Comparison of ENCODE assay signal across 1 cellular context in the genomic region with DNA sequence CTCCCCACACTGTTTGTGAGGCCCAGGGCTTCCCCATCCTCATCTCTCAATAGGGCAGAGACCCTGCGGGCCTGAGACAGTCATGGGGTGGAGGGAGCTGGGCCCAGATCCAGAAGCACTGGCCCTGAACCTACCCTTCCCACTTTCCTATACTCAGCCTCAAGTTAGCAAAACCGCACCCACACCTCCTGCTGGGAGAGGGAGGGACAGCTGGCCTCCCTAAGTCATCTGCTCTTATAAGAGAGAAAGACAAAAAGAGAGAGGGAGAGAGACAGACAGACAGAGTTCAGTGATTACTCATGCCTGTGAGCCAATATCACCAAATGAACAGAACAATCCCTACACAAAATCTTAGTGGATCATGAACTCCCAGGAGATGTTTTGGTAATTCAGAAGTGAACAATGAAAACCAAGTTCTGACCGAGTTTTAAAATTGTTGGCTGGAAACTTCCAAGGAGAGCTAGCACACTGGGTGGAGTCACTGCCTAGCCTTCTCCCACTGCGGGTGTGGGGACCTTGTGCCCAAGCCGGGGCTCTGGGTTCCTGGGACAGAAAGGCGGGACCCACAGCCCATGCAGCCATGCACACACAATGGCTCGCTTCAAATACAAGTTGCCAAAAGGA.
TF ChIP-seq lines count a peak whose summit lies in the region.

No MANE protein-coding gene starts in this region.

TF ChIP-seq in IMR-90, 13 proteins besides CTCF, POLR2A, EP300 and RAD21:
- TF ChIP-seq, protein P1, sequence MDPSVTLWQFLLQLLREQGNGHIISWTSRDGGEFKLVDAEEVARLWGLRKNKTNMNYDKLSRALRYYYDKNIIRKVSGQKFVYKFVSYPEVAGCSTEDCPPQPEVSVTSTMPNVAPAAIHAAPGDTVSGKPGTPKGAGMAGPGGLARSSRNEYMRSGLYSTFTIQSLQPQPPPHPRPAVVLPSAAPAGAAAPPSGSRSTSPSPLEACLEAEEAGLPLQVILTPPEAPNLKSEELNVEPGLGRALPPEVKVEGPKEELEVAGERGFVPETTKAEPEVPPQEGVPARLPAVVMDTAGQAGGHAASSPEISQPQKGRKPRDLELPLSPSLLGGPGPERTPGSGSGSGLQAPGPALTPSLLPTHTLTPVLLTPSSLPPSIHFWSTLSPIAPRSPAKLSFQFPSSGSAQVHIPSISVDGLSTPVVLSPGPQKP (IDR thresholded peaks at IDR 0.05; ENCODE audit: borderline replicate concordance, low read depth, low read length), result no peak
- no peak for TF ChIP-seq MAFK (IDR thresholded peaks at IDR 0.05; ENCODE audit: low read depth, low read length)
- no peak for TF ChIP-seq FOS (IDR thresholded peaks at IDR 0.05; ENCODE audit: low read depth, low read length)
- no peak for TF ChIP-seq CHD1 (IDR thresholded peaks at IDR 0.05; ENCODE audit: low read depth, low read length)
- no peak for TF ChIP-seq MXI1 (IDR thresholded peaks at IDR 0.05; ENCODE audit: borderline replicate concordance, low read depth, low read length)
- TF ChIP-seq CEBPB (IDR thresholded peaks at IDR 0.05; ENCODE audit: low read depth, low read length), result no peak
- TF ChIP-seq BHLHE40 (IDR thresholded peaks at IDR 0.05; ENCODE audit: low read depth, low read length), result no peak
- no peak for TF ChIP-seq RFX5 (IDR thresholded peaks at IDR 0.05; ENCODE audit: low read depth, low read length)
- TF ChIP-seq, protein P2, sequence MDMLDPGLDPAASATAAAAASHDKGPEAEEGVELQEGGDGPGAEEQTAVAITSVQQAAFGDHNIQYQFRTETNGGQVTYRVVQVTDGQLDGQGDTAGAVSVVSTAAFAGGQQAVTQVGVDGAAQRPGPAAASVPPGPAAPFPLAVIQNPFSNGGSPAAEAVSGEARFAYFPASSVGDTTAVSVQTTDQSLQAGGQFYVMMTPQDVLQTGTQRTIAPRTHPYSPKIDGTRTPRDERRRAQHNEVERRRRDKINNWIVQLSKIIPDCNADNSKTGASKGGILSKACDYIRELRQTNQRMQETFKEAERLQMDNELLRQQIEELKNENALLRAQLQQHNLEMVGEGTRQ (IDR thresholded peaks at IDR 0.05; ENCODE audit: low read depth, low read length), result no peak
- TF ChIP-seq SMC3 (IDR thresholded peaks at IDR 0.05; ENCODE audit: low read depth, low read length), result no peak
- TF ChIP-seq RCOR1 (IDR thresholded peaks at IDR 0.05; ENCODE audit: insufficient replicate concordance, low read length), result no peak
